16 cellular contexts compared by ENCODE assay signal in the genomic region with DNA sequence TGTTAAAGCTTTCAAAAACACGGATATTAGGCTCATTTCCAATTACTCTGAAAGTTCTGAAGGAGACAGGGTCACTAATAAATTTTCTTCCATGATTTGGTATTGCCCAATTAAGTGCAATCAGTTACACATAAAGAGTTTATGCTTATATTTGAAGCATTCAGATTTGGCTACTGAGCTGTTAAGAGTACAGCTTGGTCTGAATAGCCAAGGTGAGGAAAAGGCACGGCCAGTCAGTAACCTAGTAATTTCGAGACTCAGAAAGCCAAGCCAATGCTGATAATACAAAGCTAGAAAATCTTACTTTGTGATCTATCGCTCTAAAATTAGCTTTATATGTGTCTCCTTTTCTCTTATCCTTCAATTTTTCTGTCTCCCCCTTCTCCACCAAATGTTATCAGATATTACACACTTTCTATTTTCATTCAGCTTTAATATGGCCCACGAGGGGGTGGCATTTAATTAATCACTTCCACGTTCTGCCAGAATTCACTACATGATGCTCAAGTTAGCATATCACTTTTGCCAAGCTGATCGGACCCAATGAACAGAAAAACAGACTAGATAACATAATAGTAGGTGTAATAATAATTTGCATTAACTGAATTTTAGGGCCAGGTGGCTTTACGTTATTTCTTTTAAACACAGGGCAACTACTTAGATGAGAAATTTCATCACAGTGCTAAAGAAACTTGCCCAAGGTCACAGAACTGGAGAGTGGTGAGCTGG.
DNase-seq lines count a peak whose midpoint lies in the region; ATAC-seq and TF ChIP-seq lines count a peak whose summit lies in the region.
"Had no signal": no experiment of that assay in that cellular context is flagged by ENCODE, and none has a peak within 500 bp of the region (broad histone marks: within the 10 kb centered on the region; RNA-seq: fewer than 3 reads in every experiment).

No MANE protein-coding gene starts in this region.

- H3K79me1 ChIP-seq in mesenchymal stem cell (replicated peaks; ENCODE audit: low read length, poor library complexity, severe bottlenecking), result peaks cover 31% of the 10 kb centered on the region

- H3K14ac ChIP-seq in mesenchymal stem cell (ENCODE audit: low read length in 2 of 2), result no peak overlapping the region

- no peak overlapping the region for H2BK120ac ChIP-seq in mesenchymal stem cell (ENCODE audit: low read depth, low read length)

- 0 out of 22 replicates have a peak overlapping the region, but pooled peaks of 1 of the 11 experiments have one; percentile 24 for H3K27ac ChIP-seq in BLaER1 treated with 17β-estradiol and CSF1 and Interleukin-3, amounts not matched to agents 10 nM and 100 nM
- H3K27ac ChIP-seq in Karpas-422 (ENCODE audit: low read length) (peak overlapping the region; percentile 98), mesenchymal stem cell (ENCODE audit: low read length, poor library complexity, severe bottlenecking) (no peak overlapping the region), RWPE1 (no peak overlapping the region)
- H3K27ac ChIP-seq: GM23248, HL-60 had no signal

- no peak overlapping the region for H3K18ac ChIP-seq in mesenchymal stem cell (ENCODE audit: low read depth in 1 of 2, low read length in 2 of 2)

- CTCF ChIA-PET in WTC11 (lab: Charles Lee) (interaction anchor here (0.7 to 0.9 kb wide), 2 partner anchors 11 to 36 kb away, joined by 3 read pairs; no protein-coding TSS in a partner anchor), HEK293T (lab: Yijun Ruan, JAX) (no interaction called here), RWPE1 (lab: Yijun Ruan, JAX) (interaction anchor here (0.9 kb wide), 1 partner anchor 34 kb away, joined by 3 read pairs; no protein-coding TSS in a partner anchor)
- CTCF ChIA-PET in activated CD8-positive, alpha-beta T cell treated with anti-CD3 and anti-CD28 coated beads for 36 hours (lab: Charles Lee), result interaction anchor here (1.2 to 1.4 kb wide), 2 partner anchors 9 to 34 kb away, joined by 4 to 5 read pairs; no protein-coding TSS in a partner anchor

- H3K23ac ChIP-seq in mesenchymal stem cell (ENCODE audit: low read length in 2 of 2), result no peak overlapping the region

- intact Hi-C loops in activated CD8-positive, alpha-beta T cell treated with anti-CD3 and anti-CD28 coated beads for 36 hours (cut with micrococcal nuclease), result no loop called here

- H4K8ac ChIP-seq in mesenchymal stem cell (ENCODE audit: low read length), result no peak overlapping the region

- no peak overlapping the region for H2BK5ac ChIP-seq in mesenchymal stem cell (ENCODE audit: low read depth, low read length, poor library complexity, severe bottlenecking)

- H4K20me1 ChIP-seq in BLaER1 treated with 17β-estradiol and CSF1 and Interleukin-3, amounts not matched to agents 10 nM and 100 nM, result peaks cover 0 to 97% (median 77%) of the 10 kb centered on the region in 11 experiments; a peak in 16 of 22 replicates
- no peaks in the 10 kb centered on the region for H4K20me1 ChIP-seq in Karpas-422 (ENCODE audit: insufficient read depth, low read depth, low read length)

- no peak overlapping the region for H2BK15ac ChIP-seq in mesenchymal stem cell (ENCODE audit: low read depth, poor library complexity, severe bottlenecking)

- H3K9me3 ChIP-seq in BLaER1 treated with 17β-estradiol and CSF1 and Interleukin-3, amounts not matched to agents 10 nM and 100 nM (replicated peaks in 1 of 11), result peaks cover 12 to 35% (median 27%) of the 10 kb centered on the region in 11 experiments
- H3K9me3 ChIP-seq in Karpas-422 (ENCODE audit: low read length) (peaks cover 5% of the 10 kb centered on the region), mesenchymal stem cell (ENCODE audit: control insufficient read depth, low read length) (peaks cover 11% of the 10 kb centered on the region)
- H3K9me3 ChIP-seq: BE2C, Caco-2 had no signal

- H3K4me3 ChIP-seq in BLaER1 treated with 17β-estradiol and CSF1 and Interleukin-3, amounts not matched to agents 10 nM and 100 nM, result no peak overlapping the region
- peak overlapping the region; percentile 41 for H3K4me3 ChIP-seq in Karpas-422 (ENCODE audit: low read length)
- no peak overlapping the region for H3K4me3 ChIP-seq in mesenchymal stem cell (ENCODE audit: insufficient read depth in 1 of 2, low read depth in 1 of 2, low read length in 2 of 2)
- H3K4me3 ChIP-seq: GM23248, K562 had no signal

- peaks cover 18% of the 10 kb centered on the region for H3K9me3 Mint-ChIP-seq in WTC11
- no peaks in the 10 kb centered on the region for H3K9me3 Mint-ChIP-seq in activated CD8-positive, alpha-beta T cell treated with anti-CD3 and anti-CD28 coated beads for 36 hours

- POLR2A ChIA-PET in WTC11 (lab: Charles Lee) (no interaction called here), HEK293T (lab: Yijun Ruan, JAX) (no interaction called here), RWPE1 (lab: Yijun Ruan, JAX; ENCODE audit: low non-redundant PET) (no interaction called here)
- POLR2A ChIA-PET in activated CD8-positive, alpha-beta T cell treated with anti-CD3 and anti-CD28 coated beads for 36 hours (lab: Charles Lee), result no interaction called here

- H2BK12ac ChIP-seq in mesenchymal stem cell (ENCODE audit: low read length in 2 of 2), result no peak overlapping the region

- TF ChIP-seq CTCF in WTC11 (IDR thresholded peaks at IDR 0.05) (no peak), RWPE1 (conservative IDR thresholded peaks at IDR 0.05; ENCODE audit: low read depth) (no peak)
- no peak for TF ChIP-seq CTCF in activated CD8-positive, alpha-beta T cell treated with anti-CD3 and anti-CD28 coated beads for 36 hours (IDR thresholded peaks at IDR 0.05)

- H4K91ac ChIP-seq in mesenchymal stem cell (ENCODE audit: low read length), result no peak overlapping the region

- no peak overlapping the region for H3K4ac ChIP-seq in mesenchymal stem cell (ENCODE audit: low read depth in 1 of 2, low read length in 2 of 2)

- H3K4me1 Mint-ChIP-seq in WTC11, result peaks cover 53% of the 10 kb centered on the region
- no peaks in the 10 kb centered on the region for H3K4me1 Mint-ChIP-seq in activated CD8-positive, alpha-beta T cell treated with anti-CD3 and anti-CD28 coated beads for 36 hours (ENCODE audit: low read depth)
- H3K4me1 Mint-ChIP-seq: CD8-positive, alpha-beta memory T cell had no signal

- no peaks in the 10 kb centered on the region for H3K27me3 ChIP-seq in BLaER1 treated with 17β-estradiol and CSF1 and Interleukin-3, amounts not matched to agents 10 nM and 100 nM
- H3K27me3 ChIP-seq in Karpas-422 (ENCODE audit: low read length), result no peaks in the 10 kb centered on the region
- H3K27me3 ChIP-seq in mesenchymal stem cell (ENCODE audit: control insufficient read depth in 1 of 2, insufficient read depth in 1 of 2, low read length in 2 of 2), result no peaks in the 10 kb centered on the region
- H3K27me3 ChIP-seq: BE2C had no signal

- peaks cover 24 to 52% (median 30%) of the 10 kb centered on the region in 10 experiments for H3K4me1 ChIP-seq in BLaER1 treated with 17β-estradiol and CSF1 and Interleukin-3, amounts not matched to agents 10 nM and 100 nM
- peaks cover 87% of the 10 kb centered on the region for H3K4me1 ChIP-seq in Karpas-422 (ENCODE audit: low read length)
- H3K4me1 ChIP-seq in mesenchymal stem cell (ENCODE audit: control insufficient read depth, insufficient read depth, low read depth, low read length), result no peaks in the 10 kb centered on the region
- H3K4me1 ChIP-seq: BE2C, Caco-2 had no signal

- no peak overlapping the region for H3K4me3 Mint-ChIP-seq in WTC11
- no peak overlapping the region for H3K4me3 Mint-ChIP-seq in activated CD8-positive, alpha-beta T cell treated with anti-CD3 and anti-CD28 coated beads for 36 hours
- H3K4me3 Mint-ChIP-seq: CD8-positive, alpha-beta memory T cell; H9 had no signal

- H3K4me2 ChIP-seq in BLaER1 treated with 17β-estradiol and CSF1 and Interleukin-3, amounts not matched to agents 10 nM and 100 nM, result peak overlapping the region in 9 of 11 experiments; percentile 10 to 45 (median 29); a peak in 12 of 22 replicates
- H3K4me2 ChIP-seq in Karpas-422 (ENCODE audit: low read depth, low read length, poor library complexity, severe bottlenecking) (peak overlapping the region; percentile 65), mesenchymal stem cell (ENCODE audit: low read length, poor library complexity, severe bottlenecking) (no peak overlapping the region)

- H3K9ac ChIP-seq in BLaER1 treated with 17β-estradiol and CSF1 and Interleukin-3, amounts not matched to agents 10 nM and 100 nM, result no peak overlapping the region; a peak in 1 of 22 replicates
- H3K9ac ChIP-seq in Karpas-422 (ENCODE audit: low read length) (peak overlapping the region; percentile 60), mesenchymal stem cell (ENCODE audit: low read length) (peak overlapping the region; percentile 11)
- H3K9ac ChIP-seq: GM23248 had no signal

- H3K9me2 ChIP-seq in Karpas-422 (replicated peaks; ENCODE audit: insufficient read depth, low read length), result no peaks in the 10 kb centered on the region

- H3K27ac Mint-ChIP-seq in WTC11, result peak overlapping the region; percentile 36; the same call in 1 of the 2 replicates
- no peak overlapping the region for H3K27ac Mint-ChIP-seq in activated CD8-positive, alpha-beta T cell treated with anti-CD3 and anti-CD28 coated beads for 36 hours
- H3K27ac Mint-ChIP-seq: CD8-positive, alpha-beta memory T cell had no signal

- 93% methylated on average over 7 of the region's 8 CpGs for WGBS in mesenchymal stem cell

- DNase-seq in Karpas-422 (peak; percentile 76), WTC11 (ENCODE audit: low spot score) (no peak), mesenchymal stem cell (no peak), HEK293T (ENCODE audit: extremely low spot score) (no peak), RWPE1 (ENCODE audit: low spot score) (no peak)
- no peak for DNase-seq in activated CD8-positive, alpha-beta T cell treated with anti-CD3 and anti-CD28 coated beads for 36 hours
- DNase-seq: BE2C; Caco-2; CD8-positive, alpha-beta memory T cell; DND-41; GM23248; H9 had no signal

- peaks cover 24 to 84% (median 58%) of the 10 kb centered on the region in 11 experiments for H3K36me3 ChIP-seq in BLaER1 treated with 17β-estradiol and CSF1 and Interleukin-3, amounts not matched to agents 10 nM and 100 nM
- H3K36me3 ChIP-seq in Karpas-422 (ENCODE audit: insufficient read depth, low read length) (peaks cover 7% of the 10 kb centered on the region), mesenchymal stem cell (ENCODE audit: control insufficient read depth in 1 of 2, insufficient read depth in 2 of 2, low read depth in 1 of 2, low read length in 2 of 2) (peaks cover 0 to 10% of the 10 kb centered on the region in 2 experiments)

- H3K27me3 Mint-ChIP-seq in WTC11 (ENCODE audit: low read depth), result no peaks in the 10 kb centered on the region
- peaks cover 2% of the 10 kb centered on the region for H3K27me3 Mint-ChIP-seq in activated CD8-positive, alpha-beta T cell treated with anti-CD3 and anti-CD28 coated beads for 36 hours

- peaks cover 63% of the 10 kb centered on the region for H3K79me2 ChIP-seq in Karpas-422 (ENCODE audit: low read length)

- H2AFZ ChIP-seq in Karpas-422 (ENCODE audit: low read length) (no peak overlapping the region), mesenchymal stem cell (ENCODE audit: low read depth, low read length) (no peak overlapping the region)
- H2AFZ ChIP-seq: GM23248 had no signal

- ATAC-seq in WTC11 (no peak), HG03378 (IDR thresholded peaks at IDR 0.05; ENCODE audit: unreplicated experiment) (no peak)
- ATAC-seq in activated CD8-positive, alpha-beta T cell treated with anti-CD3 and anti-CD28 coated beads for 36 hours, result no peak
- ATAC-seq: K562 had no signal

- H3K36me3 Mint-ChIP-seq in WTC11, result peaks cover 26% of the 10 kb centered on the region
- H3K36me3 Mint-ChIP-seq in activated CD8-positive, alpha-beta T cell treated with anti-CD3 and anti-CD28 coated beads for 36 hours (ENCODE audit: low read depth), result no peaks in the 10 kb centered on the region
- H3K36me3 Mint-ChIP-seq: CD8-positive, alpha-beta memory T cell had no signal

- no peak overlapping the region for H2AK5ac ChIP-seq in mesenchymal stem cell (ENCODE audit: low read length, severe bottlenecking)

Comparison
In these comparisons a context has a peak if more than half of its experiments do, and no peak if none do; other contexts are left out.
1. H3K9ac ChIP-seq: peak in Karpas-422 (single experiment) and mesenchymal stem cell (single experiment); none in BLaER1 treated with 17β-estradiol and CSF1 and Interleukin-3, amounts not matched to agents 10 nM and 100 nM (0 of 11).